In genomic region chr22:36289406-36289870, GRCh38 we compare ENCODE assay signal across 18 cellular contexts. TPM values are rescaled to one million over a fixed set of nuclear protein-coding genes. Genes with fewer than 3 reads are reported as not detected.
DNase-seq lines count a peak whose midpoint lies in the region; ATAC-seq, FAIRE-seq and TF ChIP-seq lines count a peak whose summit lies in the region.
"Had no signal": no experiment of that assay in that cellular context is flagged by ENCODE, and none has a peak within 500 bp of the region (broad histone marks: within the 10 kb centered on the region; RNA-seq: fewer than 3 reads in every experiment).

No MANE protein-coding gene starts in this region.

- H3K27me3 Mint-ChIP-seq in stimulated activated naive CD8-positive, alpha-beta T cell treated with anti-CD3 and anti-CD28 coated beads, Interleukin-15, Interleukin-2, amounts not matched to agents 100 ng/mL and 50 ng/mL, for 24 hours = no peaks in the 10 kb centered on the region
- H3K27me3 Mint-ChIP-seq in activated T-helper 17 cell treated with anti-CD3 and anti-CD28 coated beads, Interleukin-2, amount 50 U/mL, for 72 hours = no peaks in the 10 kb centered on the region

- H3K4me1 ChIP-seq in lung (ENCODE audit: control insufficient read depth in 2 of 2, insufficient read depth in 2 of 2, low read length in 2 of 2) = no peaks in the 10 kb centered on the region

- H3K27me3 ChIP-seq in lung (ENCODE audit: control insufficient read depth, insufficient read depth) = no peaks in the 10 kb centered on the region

- peak overlapping the region in 1 of 2 donors; percentile 47 for H3K27ac ChIP-seq in lung (ENCODE audit: low read depth in 1 of 2, low read length in 1 of 2)
- H3K27ac ChIP-seq: epithelial cell of prostate had no signal

- DNase-seq in stimulated activated naive CD8-positive, alpha-beta T cell treated with anti-CD3 and anti-CD28 coated beads, Interleukin-15, Interleukin-2, amounts not matched to agents 100 U/mL and 50 U/mL, for 24 hours = no peak
- DNase-seq in lung (ENCODE audit: low spot score) (peak; percentile 78), urothelium cell line (ENCODE audit: low spot score) (no peak), NCI-H2081 (lab: John Stamatoyannopoulos, UW) (no peak)
- DNase-seq: activated CD4-positive, CD25-positive, alpha-beta regulatory T cell treated with anti-CD3 and anti-CD28 coated beads, Interleukin-2, amount 50 U/mL, for 72 hours; C1 segment of cervical spinal cord; NCI-H1092 treated with DMSO at 0.1 percent for 48 hours; PC-3; stimulated activated CD4-positive, alpha-beta T cell treated with anti-CD3 and anti-CD28 coated beads, Interleukin-4, amount 100 ng/mL, for 4 hours; SW 1271 had no signal

- H3K9me3 Mint-ChIP-seq in stimulated activated naive CD8-positive, alpha-beta T cell treated with anti-CD3 and anti-CD28 coated beads, Interleukin-15, Interleukin-2, amounts not matched to agents 100 ng/mL and 50 ng/mL, for 24 hours = no peaks in the 10 kb centered on the region
- no peaks in the 10 kb centered on the region for H3K9me3 Mint-ChIP-seq in activated T-helper 17 cell treated with anti-CD3 and anti-CD28 coated beads, Interleukin-2, amount 50 U/mL, for 72 hours
- H3K9me3 Mint-ChIP-seq: nephron had no signal

- no peak for TF ChIP-seq CTCF in lung (IDR thresholded peaks at IDR 0.05; ENCODE audit: control extremely low read depth, extremely low read depth)

- peaks cover 42% of the 10 kb centered on the region for H3K4me1 Mint-ChIP-seq in stimulated activated naive CD8-positive, alpha-beta T cell treated with anti-CD3 and anti-CD28 coated beads, Interleukin-15, Interleukin-2, amounts not matched to agents 100 ng/mL and 50 ng/mL, for 24 hours (ENCODE audit: low read depth)
- H3K4me1 Mint-ChIP-seq in activated T-helper 17 cell treated with anti-CD3 and anti-CD28 coated beads, Interleukin-2, amount 50 U/mL, for 72 hours = peaks cover 20% of the 10 kb centered on the region

- no peak overlapping the region for H3K4me3 Mint-ChIP-seq in stimulated activated naive CD8-positive, alpha-beta T cell treated with anti-CD3 and anti-CD28 coated beads, Interleukin-15, Interleukin-2, amounts not matched to agents 100 ng/mL and 50 ng/mL, for 24 hours
- H3K4me3 Mint-ChIP-seq in activated T-helper 17 cell treated with anti-CD3 and anti-CD28 coated beads, Interleukin-2, amount 50 U/mL, for 72 hours = peak overlapping the region; percentile 40
- H3K4me3 Mint-ChIP-seq: nephron had no signal

- WGBS in lung, 2 donors = 70 to 83% methylated on average over 7 of the region's 7 CpGs

- H3K36me3 Mint-ChIP-seq in stimulated activated naive CD8-positive, alpha-beta T cell treated with anti-CD3 and anti-CD28 coated beads, Interleukin-15, Interleukin-2, amounts not matched to agents 100 ng/mL and 50 ng/mL, for 24 hours (ENCODE audit: low read depth) = peaks cover 73% of the 10 kb centered on the region
- peaks cover 96% of the 10 kb centered on the region for H3K36me3 Mint-ChIP-seq in activated T-helper 17 cell treated with anti-CD3 and anti-CD28 coated beads, Interleukin-2, amount 50 U/mL, for 72 hours (ENCODE audit: low read depth)

- H3K9me3 ChIP-seq in lung (ENCODE audit: control insufficient read depth in 2 of 2, insufficient read depth in 1 of 2, low read length in 1 of 2) = no peaks in the 10 kb centered on the region

- peaks cover 67 to 78% of the 10 kb centered on the region in 2 donors for H3K36me3 ChIP-seq in lung (ENCODE audit: control insufficient read depth in 2 of 2, insufficient read depth in 2 of 2, low read length in 2 of 2)

- ATAC-seq in stimulated activated naive CD8-positive, alpha-beta T cell treated with anti-CD3 and anti-CD28 coated beads, Interleukin-15, Interleukin-2, amounts not matched to agents 100 U/mL and 50 U/mL, for 24 hours = no peak
- ATAC-seq in activated T-helper 17 cell treated with anti-CD3 and anti-CD28 coated beads, Interleukin-2, amount 50 U/mL, for 72 hours (replicated peaks) = no peak
- no peak for ATAC-seq in lung (ENCODE audit: insufficient read depth, low FRiP score)
- ATAC-seq in GM18867 (IDR thresholded peaks at IDR 0.05; ENCODE audit: unreplicated experiment) = no peak
- no peak for ATAC-seq in GM21737 (IDR thresholded peaks at IDR 0.05; ENCODE audit: unreplicated experiment)
- ATAC-seq: PC-3, right cardiac atrium had no signal

- peak overlapping the region; percentile 75 for H3K27ac Mint-ChIP-seq in stimulated activated naive CD8-positive, alpha-beta T cell treated with anti-CD3 and anti-CD28 coated beads, Interleukin-15, Interleukin-2, amounts not matched to agents 100 ng/mL and 50 ng/mL, for 24 hours
- H3K27ac Mint-ChIP-seq in activated T-helper 17 cell treated with anti-CD3 and anti-CD28 coated beads, Interleukin-2, amount 50 U/mL, for 72 hours = peak overlapping the region; percentile 92
- H3K27ac Mint-ChIP-seq: nephron had no signal

- H3K4me3 ChIP-seq in lung = no peak overlapping the region

- peak; percentile 79 for FAIRE-seq in urothelium cell line (lab: Jason Lieb, UNC)
- FAIRE-seq: G401.6 had no signal

RNA-seq across cellular contexts. Expression of gene APOL1, which starts 36.5 kb away (rescaled TPM):
- 10 to 100 TPM; 52.8 to 89.4 TPM for total RNA-seq in activated T-helper 17 cell treated with anti-CD3 and anti-CD28 coated beads, Interleukin-2, amount 50 U/mL, for 72 hours
- 10 to 100 TPM; 32.3 to 75.0 TPM for total RNA-seq in lung
- polyA plus RNA-seq in lung = 10 to 100 TPM; 39.6 to 60.8 TPM
- total RNA-seq: PC-3 had no signal

RNA-seq across cellular contexts. Expression of gene APOL2, which starts 50.1 kb away (rescaled TPM):
- 100 to 1,000 TPM; 105 to 116 TPM for total RNA-seq in activated T-helper 17 cell treated with anti-CD3 and anti-CD28 coated beads, Interleukin-2, amount 50 U/mL, for 72 hours
- total RNA-seq in lung = 10 to 100 TPM; 36.3 to 46.3 TPM
- 10 to 100 TPM; 29.5 to 34.4 TPM for polyA plus RNA-seq in lung
